In genomic region chr3:134485620-134486576, GRCh38 we compare ENCODE assay signal across 8 cellular contexts. TPM values are rescaled to one million over a fixed set of nuclear protein-coding genes. Genes with fewer than 3 reads are reported as not detected.
DNase-seq lines count a peak whose midpoint lies in the region; ATAC-seq, FAIRE-seq and TF ChIP-seq lines count a peak whose summit lies in the region.

ANAPC13 (minus strand) TSS chr3:134485985; CDS start chr3:134482904, 3,081 bp downstream.
CEP63 (plus strand) TSS chr3:134486057; CDS start chr3:134495321, 9,264 bp downstream.

- ATAC-seq in GM18870 (IDR thresholded peaks at IDR 0.05; ENCODE audit: unreplicated experiment) (peak; percentile 67), HG03135 (IDR thresholded peaks at IDR 0.05; ENCODE audit: unreplicated experiment) (peak; percentile 78)

- peak within 1 kb of the TSS; percentile 88 for H2AFZ ChIP-seq in ACC112 (ENCODE audit: low read length, unreplicated experiment)

- H3K36me3 ChIP-seq in ACC112 (ENCODE audit: insufficient read depth, low read length) = peaks cover 17% of the 10 kb centered on the region; the same call in 1 of the 2 replicates
- no peaks in the 10 kb centered on the region for H3K36me3 ChIP-seq in breast epithelium
- peaks cover 25% of the 10 kb centered on the region for H3K36me3 ChIP-seq in iPS-20b (ENCODE audit: insufficient read depth, low read depth, low read length)
- H3K36me3 ChIP-seq in small intestine (ENCODE audit: control insufficient read depth in 2 of 2, insufficient read depth in 2 of 2, low read length in 2 of 2) = peaks cover 8 to 10% of the 10 kb centered on the region in 2 donors

- peak; percentile 99 for DNase-seq in NCI-H2196 treated with DMSO at 0.1 percent for 48 hours (lab: John Stamatoyannopoulos, UW; ENCODE audit: unreplicated experiment)
- DNase-seq in breast epithelium (ENCODE audit: low spot score in 2 of 2) = peak; percentile 92 to 94
- DNase-seq in small intestine = peak; percentile 98

- intact Hi-C loops in breast epithelium (cut with DNase I; ENCODE audit: low total_unique reads) = loop anchor here (10.0 kb wide), 1 partner anchor 111 kb away; the partner anchor contains the start of gene AMOTL2

- TF ChIP-seq POLR2A in breast epithelium (IDR thresholded peaks at IDR 0.05) = peak; percentile 29

- H3K9me3 ChIP-seq in breast epithelium (no peaks in the 10 kb centered on the region), iPS-20b (ENCODE audit: insufficient read depth, low read depth, low read length) (no peaks in the 10 kb centered on the region), small intestine (ENCODE audit: control insufficient read depth, low read depth) (no peaks in the 10 kb centered on the region)

- WGBS in small intestine, 3 donors = 0% methylated on average over 84 to 87 of the region's 87 CpGs

- FAIRE-seq in small intestine (lab: Jason Lieb, UNC) = no peak

- no peak for TF ChIP-seq CTCF in VCaP (conservative IDR thresholded peaks at IDR 0.05)
- peak in 1 of 3 donors; percentile 8 for TF ChIP-seq CTCF in breast epithelium (IDR thresholded peaks at IDR 0.05)

- peaks cover 68% of the 10 kb centered on the region for H3K79me2 ChIP-seq in ACC112 (ENCODE audit: control insufficient read depth, insufficient read depth, low read length, unreplicated experiment)

- no peaks in the 10 kb centered on the region for H3K27me3 ChIP-seq in ACC112 (ENCODE audit: insufficient read depth, low read length)
- H3K27me3 ChIP-seq in breast epithelium = no peaks in the 10 kb centered on the region
- H3K27me3 ChIP-seq in iPS-20b (ENCODE audit: insufficient read depth, low read length) = no peaks in the 10 kb centered on the region
- H3K27me3 ChIP-seq in small intestine (ENCODE audit: control insufficient read depth in 2 of 2, insufficient read depth in 2 of 2, low read length in 2 of 2) = no peaks in the 10 kb centered on the region

- peak within 1 kb of the TSS; percentile 95 for H3K27ac ChIP-seq in ACC112 (ENCODE audit: low read depth, low read length)
- peak within 1 kb of the TSS; percentile 94 for H3K27ac ChIP-seq in VCaP
- H3K27ac ChIP-seq in breast epithelium = peak within 1 kb of the TSS; percentile 96 to 99
- H3K27ac ChIP-seq in iPS-20b (ENCODE audit: low read length) = peak within 1 kb of the TSS; percentile 79
- peak within 1 kb of the TSS; percentile 95 to 96 for H3K27ac ChIP-seq in small intestine (ENCODE audit: low read depth in 1 of 2, low read length in 1 of 2)

- H3K9ac ChIP-seq in iPS-20b (ENCODE audit: low read depth, low read length) = peak within 1 kb of the TSS; percentile 97

- H3K4me3 ChIP-seq in ACC112 (ENCODE audit: low read depth, low read length) (peak within 1 kb of the TSS; percentile 94), breast epithelium (peak within 1 kb of the TSS; percentile 64 to 94 (median 84)), iPS-20b (ENCODE audit: low read length) (peak within 1 kb of the TSS; percentile 78), small intestine (ENCODE audit: low read depth in 1 of 2, low read length in 2 of 2) (peak within 1 kb of the TSS; percentile 52 to 96)

- H3K4me1 ChIP-seq in ACC112 (ENCODE audit: control insufficient read depth, insufficient read depth, low read length, unreplicated experiment) (peaks cover 38% of the 10 kb centered on the region), breast epithelium (peaks cover 0 to 3% of the 10 kb centered on the region in 2 donors), iPS-20b (ENCODE audit: insufficient read depth, low read length) (peaks cover 11% of the 10 kb centered on the region; the same call in 1 of the 2 replicates), small intestine (ENCODE audit: control insufficient read depth in 2 of 2, insufficient read depth in 1 of 2, low read depth in 1 of 2, low read length in 1 of 2) (peaks cover 2 to 7% of the 10 kb centered on the region in 2 donors)

RNA-seq across cellular contexts. Expression of gene ANAPC13, which starts in this region (rescaled TPM):
- 10 to 100 TPM; 56.0 to 68.3 (median 66.1) TPM for total RNA-seq in breast epithelium
- polyA plus RNA-seq in small intestine = 10 to 100 TPM; 45.6 to 72.7 (median 60.4) TPM

RNA-seq across cellular contexts. Expression of gene CEP63, which starts in this region (rescaled TPM):
- 10 to 100 TPM; 31.8 to 38.9 (median 33.1) TPM for total RNA-seq in breast epithelium
- 10 to 100 TPM; 10.3 to 13.9 (median 13.8) TPM for polyA plus RNA-seq in small intestine

Comparison
In these comparisons a context has a peak if more than half of its experiments do, and no peak if none do; other contexts are left out.
1. Peak in every context shown above with its lines: DNase-seq, ATAC-seq, H3K4me3 ChIP-seq and H3K27ac ChIP-seq.